ENCODE assay signal across 8 cellular contexts in genomic region chr13:96089749-96090239, GRCh38. TPM values are rescaled to one million over a fixed set of nuclear protein-coding genes. Genes with fewer than 3 reads are reported as not detected.
DNase-seq lines count a peak whose midpoint lies in the region; ATAC-seq and TF ChIP-seq lines count a peak whose summit lies in the region.

TSS of gene HS6ST3 (plus strand) at chr13:96090107.

- peaks cover 61% of the 10 kb centered on the region for H3K27me3 Mint-ChIP-seq in WTC11 (ENCODE audit: low read depth)

- peak within 1 kb of the TSS; percentile 69 for H3K4me3 Mint-ChIP-seq in WTC11

- CTCF ChIA-PET in WTC11 (lab: Charles Lee), result interaction anchor here (1.6 kb wide), 1 partner anchor 17 kb away, joined by 5 read pairs; no protein-coding TSS in a partner anchor

- DNase-seq in A172 (ENCODE audit: low spot score) (peak; percentile 8), HT1080 (ENCODE audit: low read depth) (peak; percentile 34), WTC11 (ENCODE audit: low spot score) (peak; percentile 75), left ventricle myocardium superior (peak; percentile 58), retinal pigment epithelial cell (ENCODE audit: low read depth) (no peak), GM19238 (ENCODE audit: insufficient read length, low spot score) (no peak), mesenteric fat pad (ENCODE audit: low spot score) (no peak)

- H3K4me1 Mint-ChIP-seq in WTC11, result peaks cover 35% of the 10 kb centered on the region

- intact Hi-C loops in left ventricle myocardium superior (cut with micrococcal nuclease), result no loop called here

- POLR2A ChIA-PET in WTC11 (lab: Charles Lee), result interaction anchor here (0.9 kb wide), 1 partner anchor 36 kb away, joined by 5 read pairs; the partner anchor contains the start of gene UGGT2

- H3K36me3 Mint-ChIP-seq in WTC11, result no peaks in the 10 kb centered on the region

- no peak within 1 kb of the TSS for H3K27ac Mint-ChIP-seq in WTC11

- peak within 1 kb of the TSS; percentile 52 for H3K4me3 ChIP-seq in retinal pigment epithelial cell (ENCODE audit: low read length)

- no peaks in the 10 kb centered on the region for H3K9me3 Mint-ChIP-seq in WTC11

- ATAC-seq in GM18519 (IDR thresholded peaks at IDR 0.05; ENCODE audit: low FRiP score, unreplicated experiment) (peak; percentile 34), WTC11 (peak; percentile 75), left ventricle myocardium superior (peak; percentile 95)

- TF ChIP-seq CTCF in WTC11 (IDR thresholded peaks at IDR 0.05) (no peak), retinal pigment epithelial cell (conservative IDR thresholded peaks at IDR 0.05; ENCODE audit: low read depth, low read length) (no peak)

TF ChIP-seq in WTC11, 78 proteins besides CTCF, POLR2A, EP300 and RAD21:
- 0 out of 2 replicates have a peak, but pooled peaks have one; percentile 30 for TF ChIP-seq FOXK1 (CRISPR knock-in tag; IDR thresholded peaks at IDR 0.05)
- TF ChIP-seq IRF1 (CRISPR knock-in tag; IDR thresholded peaks at IDR 0.05), result no peak
- TF ChIP-seq FOXP1 (CRISPR knock-in tag; IDR thresholded peaks at IDR 0.05; ENCODE audit: borderline replicate concordance), result peak; percentile 14; the same call in 1 of the 2 replicates
- TF ChIP-seq E2F5 (CRISPR knock-in tag; IDR thresholded peaks at IDR 0.05), result peak; percentile 40; the same call in 1 of the 2 replicates
- peak; percentile 87; the same call in 1 of the 2 replicates for TF ChIP-seq ZNF263 (CRISPR knock-in tag; IDR thresholded peaks at IDR 0.05; ENCODE audit: low read depth)

RNA-seq across cellular contexts. Expression of gene HS6ST3, which starts in this region (rescaled TPM):
- total RNA-seq in A172 (2014; rRNA removed; shearing (Covaris generic)), result not detected in 2 replicates
- 0.40 and 0.45 TPM in 2 replicates for total RNA-seq in HT1080 (2014; rRNA removed; shearing (Covaris generic))
- 0.34 and 0.52 TPM in 2 replicates for polyA plus RNA-seq in HT1080 (2015; cell fraction: cytosol; rRNA removed)
- polyA plus RNA-seq in HT1080 (2015; cell fraction: nucleus; rRNA removed), result 0.43 and 0.48 TPM in 2 replicates
- total RNA-seq in WTC11 (2021) (1.2 to 1.4 TPM (median 1.3 TPM) in 3 replicates), left ventricle myocardium superior (2.0 TPM), mesenteric fat pad (0.06 TPM)

Comparison
In these comparisons a context has a peak if more than half of its experiments do, and no peak if none do; other contexts are left out.
1. Peak in DNase-seq in A172; RNA of the gene not detected or under 1 TPM.
2. Peak in DNase-seq in HT1080; RNA of the gene not detected or under 1 TPM.
3. DNase-seq: peak in WTC11 (single experiment) and left ventricle myocardium superior (single experiment); none in retinal pigment epithelial cell (single experiment), GM19238 (single experiment) and mesenteric fat pad (single experiment).
4. ATAC-seq: peak in every context shown above with its lines; median percentile 95 in left ventricle myocardium superior; 75 in WTC11; 34 in GM18519.